15 cellular contexts compared by ENCODE assay signal in the genomic region with DNA sequence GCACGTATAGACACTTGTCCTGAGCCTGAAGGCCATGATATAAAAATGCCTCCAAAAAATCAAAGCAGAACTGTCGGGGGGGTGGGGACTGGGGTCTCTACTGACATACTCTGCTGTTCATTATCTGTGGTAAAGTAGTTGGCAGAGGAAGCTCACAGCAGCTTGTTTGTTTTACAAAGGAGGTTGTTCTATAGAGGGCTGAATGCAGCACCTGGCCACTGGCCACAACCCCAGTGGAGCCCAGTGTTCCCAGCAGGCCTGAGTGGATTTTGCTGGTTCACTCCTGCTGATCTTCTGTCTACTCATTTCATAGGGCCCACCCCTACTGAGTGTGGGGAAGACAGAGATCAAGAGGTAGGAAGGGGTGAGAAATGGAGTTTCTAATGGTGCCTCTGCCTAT.
"Had no signal": no experiment of that assay in that cellular context is flagged by ENCODE, and none has a peak within 500 bp of the region (broad histone marks: within the 10 kb centered on the region; RNA-seq: fewer than 3 reads in every experiment).

No MANE protein-coding gene starts in this region.

- DNase-seq: activated CD4-positive, alpha-beta T cell treated with anti-CD3 and anti-CD28 coated beads for 48 hours; activated CD8-positive, alpha-beta T cell treated with anti-CD3 and anti-CD28 coated beads for 36 hours; activated effector memory CD4-positive, alpha-beta T cell treated with Interleukin-2 at 50 U/mL for 16 hours; activated naive CD4-positive, alpha-beta T cell treated with anti-CD3 and anti-CD28 coated beads, Interleukin-2, amount 50 U/mL, for 16 hours; activated T-cell treated with anti-CD3 and anti-CD28 coated beads, Interleukin-2, amount 50 U/mL, for 4 hours; gastrocnemius medialis; heart left ventricle; left colon; lower lobe of right lung; right cardiac atrium; small intestine; stimulated activated CD4-positive, alpha-beta T cell treated with anti-CD3 and anti-CD28 coated beads, Interleukin-4, amount 100 ng/mL, for 24 hours; stimulated activated naive CD8-positive, alpha-beta T cell treated with anti-CD3 and anti-CD28 coated beads, Interleukin-15, Interleukin-2, amounts not matched to agents 100 U/mL and 50 U/mL, for 24 hours; transverse colon had no signal

- H3K27me3 ChIP-seq: gastrocnemius medialis, heart left ventricle, transverse colon had no signal

- H3K27ac ChIP-seq: gastrocnemius medialis, heart left ventricle, lower lobe of right lung, transverse colon had no signal

- H3K36me3 ChIP-seq: gastrocnemius medialis, heart left ventricle, lower lobe of right lung, prostate gland, transverse colon had no signal

- ATAC-seq: activated CD8-positive, alpha-beta T cell treated with anti-CD3 and anti-CD28 coated beads for 36 hours; activated T-cell treated with anti-CD3 and anti-CD28 coated beads, Interleukin-2, amount 50 U/mL, for 4 hours; gastrocnemius medialis; heart left ventricle; left colon; lower lobe of right lung; right cardiac atrium; stimulated activated naive CD8-positive, alpha-beta T cell treated with anti-CD3 and anti-CD28 coated beads, Interleukin-15, Interleukin-2, amounts not matched to agents 100 U/mL and 50 U/mL, for 24 hours had no signal

- H3K4me1 ChIP-seq: gastrocnemius medialis, lower lobe of right lung, prostate gland, transverse colon had no signal

- H3K9me3 ChIP-seq: lower lobe of right lung, prostate gland, transverse colon had no signal

- H3K4me3 ChIP-seq: gastrocnemius medialis, heart left ventricle, lower lobe of right lung, prostate gland, transverse colon had no signal
